Comparison of ENCODE assay signal across 27 cellular contexts in the genomic region with DNA sequence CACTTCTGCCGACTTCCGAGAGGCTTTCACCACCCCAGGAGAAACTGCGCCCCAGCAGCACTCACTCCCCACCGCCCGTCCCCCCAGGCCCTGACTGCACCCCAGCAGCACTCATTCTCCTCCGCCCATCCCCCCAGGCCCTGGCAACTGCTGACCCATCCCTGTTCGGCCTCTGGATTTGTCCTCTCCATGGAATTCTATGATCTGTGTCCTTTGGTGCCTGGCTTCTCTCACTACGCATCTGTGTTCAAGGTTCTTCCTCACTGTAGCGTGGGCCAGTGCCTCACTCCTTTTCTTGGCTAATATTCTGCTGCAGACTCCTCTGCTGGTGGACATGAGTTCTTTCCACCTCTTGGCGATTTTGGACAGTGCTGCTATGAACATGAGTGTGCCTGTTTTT.
"Had no signal": no experiment of that assay in that cellular context is flagged by ENCODE, and none has a peak within 500 bp of the region (broad histone marks: within the 10 kb centered on the region; RNA-seq: fewer than 3 reads in every experiment).

No MANE protein-coding gene starts in this region.

- H3K4me3 Mint-ChIP-seq: activated CD4-positive, alpha-beta memory T cell treated with anti-CD3 and anti-CD28 coated beads, Interleukin-2, amount 10 ng/mL, durations not matched to agents 7 days and 5 days; activated CD4-positive, alpha-beta T cell treated with anti-CD3 and anti-CD28 coated beads for 36 hours; activated naive CD4-positive, alpha-beta T cell treated with anti-CD3 and anti-CD28 coated beads for 36 hours; activated naive CD8-positive, alpha-beta T cell; activated T-helper 17 cell treated with anti-CD3 and anti-CD28 coated beads, Interleukin-2, amount 50 U/mL, for 72 hours; T-cell had no signal

- H3K27me3 ChIP-seq: brain microvascular endothelial cell had no signal

- FAIRE-seq: astrocyte, TTC549 had no signal

- H3K27ac ChIP-seq: brain microvascular endothelial cell, PC-9 had no signal

- DNase-seq: activated CD4-positive, alpha-beta memory T cell treated with anti-CD3 and anti-CD28 coated beads, Interleukin-2, amount 10 ng/mL, durations not matched to agents 7 days and 5 days; activated CD4-positive, alpha-beta T cell treated with anti-CD3 and anti-CD28 coated beads for 36 hours; activated CD4-positive, alpha-beta T cell treated with anti-CD3 and anti-CD28 coated beads, Interleukin-2, amount 50 U/mL, for 1 hour; activated gamma-delta T cell; activated naive CD4-positive, alpha-beta T cell treated with anti-CD3 and anti-CD28 coated beads for 36 hours; activated T-cell treated with anti-CD3 and anti-CD28 coated beads for 4 hours; activated T-cell treated with anti-CD3 and anti-CD28 coated beads, Interleukin-2, amount 50 U/mL, for 48 hours; amygdala; brain microvascular endothelial cell; central memory CD4-positive, alpha-beta T cell; Karpas-422; MM.1S; NCI-H1105; NCI-H1436; NCI-H187 treated with DMSO at 0.1 percent for 48 hours; NCI-H2081 treated with DMSO at 0.1 percent for 48 hours; NCI-H446; NCI-H524; PC-9; SHP77 treated with DMSO at 0.1 percent for 48 hours; T-cell; T-helper 2 cell; T1000 had no signal

- H3K4me3 ChIP-seq: PC-9 had no signal

- H3K36me3 ChIP-seq: brain microvascular endothelial cell had no signal

- H3K36me3 Mint-ChIP-seq: activated naive CD8-positive, alpha-beta T cell; T-cell had no signal

- H3K27me3 Mint-ChIP-seq: activated CD4-positive, alpha-beta memory T cell treated with anti-CD3 and anti-CD28 coated beads, Interleukin-2, amount 10 ng/mL, durations not matched to agents 7 days and 5 days had no signal

- H3K4me1 Mint-ChIP-seq: activated CD4-positive, alpha-beta memory T cell treated with anti-CD3 and anti-CD28 coated beads, Interleukin-2, amount 10 ng/mL, durations not matched to agents 7 days and 5 days; activated CD4-positive, alpha-beta T cell treated with anti-CD3 and anti-CD28 coated beads for 36 hours; activated T-helper 17 cell treated with anti-CD3 and anti-CD28 coated beads, Interleukin-2, amount 50 U/mL, for 72 hours; T-cell had no signal

- H3K4me2 ChIP-seq: PC-9 had no signal

- H3K9me3 Mint-ChIP-seq: activated naive CD4-positive, alpha-beta T cell treated with anti-CD3 and anti-CD28 coated beads for 36 hours; activated T-helper 17 cell treated with anti-CD3 and anti-CD28 coated beads, Interleukin-2, amount 50 U/mL, for 72 hours; T-cell had no signal

- H3K27ac Mint-ChIP-seq: activated CD4-positive, alpha-beta memory T cell treated with anti-CD3 and anti-CD28 coated beads, Interleukin-2, amount 10 ng/mL, durations not matched to agents 7 days and 5 days; activated CD4-positive, alpha-beta T cell treated with anti-CD3 and anti-CD28 coated beads for 36 hours; activated naive CD4-positive, alpha-beta T cell treated with anti-CD3 and anti-CD28 coated beads for 36 hours; activated naive CD8-positive, alpha-beta T cell; activated T-helper 17 cell treated with anti-CD3 and anti-CD28 coated beads, Interleukin-2, amount 50 U/mL, for 72 hours; T-cell had no signal

- ATAC-seq: activated CD4-positive, alpha-beta T cell treated with anti-CD3 and anti-CD28 coated beads for 36 hours; activated T-helper 17 cell treated with anti-CD3 and anti-CD28 coated beads, Interleukin-2, amount 50 U/mL, for 72 hours; T-cell had no signal

- H2AFZ ChIP-seq: PC-9 had no signal
